16 cellular contexts compared by ENCODE assay signal in genomic region chr13:29791508-29791907, GRCh38. TPM values are rescaled to one million over a fixed set of nuclear protein-coding genes. Genes with fewer than 3 reads are reported as not detected.
DNase-seq lines count a peak whose midpoint lies in the region; ATAC-seq and TF ChIP-seq lines count a peak whose summit lies in the region.
"Had no signal": no experiment of that assay in that cellular context is flagged by ENCODE, and none has a peak within 500 bp of the region (broad histone marks: within the 10 kb centered on the region; RNA-seq: fewer than 3 reads in every experiment).

No MANE protein-coding gene starts in this region.

- H3K9me1 ChIP-seq in IMR-90 (ENCODE audit: insufficient read depth, low read length): peaks cover 2% of the 10 kb centered on the region; the same call in 1 of the 2 replicates

- H3K18ac ChIP-seq in IMR-90 (ENCODE audit: low read depth, low read length): no peak overlapping the region
- H3K18ac ChIP-seq in trophoblast cell (ENCODE audit: low read length): no peak overlapping the region

- H3K4me2 ChIP-seq in IMR-90 (ENCODE audit: low read depth, low read length): no peak overlapping the region; the same call in 1 of the 2 replicates
- H3K4me2 ChIP-seq in trophoblast cell (ENCODE audit: low read length): no peak overlapping the region
- H3K4me2 ChIP-seq: BLaER1 had no signal

- H2AK5ac ChIP-seq in IMR-90 (ENCODE audit: low read depth, low read length) (no peak overlapping the region), trophoblast cell (ENCODE audit: low read length) (no peak overlapping the region)

- H3K9ac ChIP-seq in IMR-90 (ENCODE audit: low read depth, low read length) (no peak overlapping the region), trophoblast cell (ENCODE audit: low read length) (no peak overlapping the region)
- H3K9ac ChIP-seq: BLaER1 had no signal

- H3K4ac ChIP-seq in IMR-90 (ENCODE audit: low read depth, low read length): no peak overlapping the region
- peak overlapping the region; percentile 22 for H3K4ac ChIP-seq in trophoblast cell (ENCODE audit: low read depth, low read length)

- H4K20me1 ChIP-seq in IMR-90 (ENCODE audit: insufficient read depth, low read length): peaks cover 24% of the 10 kb centered on the region; the same call in 1 of the 2 replicates

- H3K23ac ChIP-seq in IMR-90 (ENCODE audit: low read depth, low read length): 0 out of 2 replicates have a peak overlapping the region, but pooled peaks have one; percentile 33
- no peak overlapping the region for H3K23ac ChIP-seq in trophoblast cell (ENCODE audit: low read length)

- H3K4me1 ChIP-seq in IMR-90 (ENCODE audit: control insufficient read depth, insufficient read depth, low read length) (peaks cover 2% of the 10 kb centered on the region; the same call in 1 of the 2 replicates), trophoblast cell (ENCODE audit: control insufficient read depth in 1 of 2, insufficient read depth in 2 of 2, low read length in 2 of 2) (peaks cover 3 to 4% of the 10 kb centered on the region in 2 experiments), foreskin keratinocyte (no peaks in the 10 kb centered on the region)
- H3K4me1 ChIP-seq: BLaER1 had no signal

- no peak overlapping the region for H4K91ac ChIP-seq in IMR-90 (ENCODE audit: insufficient read depth, low read depth, low read length)
- H4K91ac ChIP-seq in trophoblast cell (ENCODE audit: low read depth, low read length): no peak overlapping the region

- H3K56ac ChIP-seq in IMR-90 (ENCODE audit: extremely low read depth, insufficient read depth, low read length): no peak overlapping the region

- in situ Hi-C loops in IMR-90 (cut with MboI; ENCODE audit: low sequenced_read_pairs): no loop called here

- intact Hi-C loops in IMR-90 (cut with micrococcal nuclease): loop anchor here (5.0 kb wide), 1 partner anchor 46 kb away; no protein-coding TSS in a partner anchor

- H3K79me1 ChIP-seq in IMR-90 (ENCODE audit: low read depth in 1 of 2, low read length in 2 of 2) (peaks cover 15 to 41% of the 10 kb centered on the region in 2 experiments; a peak in 3 of 4 replicates), trophoblast cell (ENCODE audit: low read length) (no peaks in the 10 kb centered on the region)

- WGBS in IMR-90 (ENCODE audit: extremely low coverage in 2 of 2, insufficient read length in 1 of 2), 2 experiments: 100% methylated on average over 1 of the region's 1 CpG; no CpG with 5 or more reads in 1 of the 2 experiments
- no CpG with 5 or more reads among the region's 1 CpG for WGBS in trophoblast cell (ENCODE audit: extremely low coverage, insufficient coverage, insufficient read length)

- H3K36me3 ChIP-seq in IMR-90 (ENCODE audit: control insufficient read depth, insufficient read depth, low read length): no peaks in the 10 kb centered on the region
- H3K36me3 ChIP-seq in trophoblast cell (ENCODE audit: control insufficient read depth in 1 of 2, insufficient read depth in 2 of 2, low read length in 2 of 2): no peaks in the 10 kb centered on the region
- H3K36me3 ChIP-seq: BLaER1, SJCRH30 had no signal

- H2BK120ac ChIP-seq in IMR-90 (ENCODE audit: low read depth, low read length) (no peak overlapping the region), trophoblast cell (ENCODE audit: insufficient read depth, low read length, poor library complexity) (no peak overlapping the region)

- H3K14ac ChIP-seq in IMR-90 (replicated peaks; ENCODE audit: low read depth, low read length) (peak overlapping the region; percentile 55; the same call in 1 of the 2 replicates), trophoblast cell (ENCODE audit: low read length) (no peak overlapping the region)

- H3K27ac ChIP-seq in IMR-90 (ENCODE audit: insufficient read depth, low read length): no peak overlapping the region
- no peak overlapping the region for H3K27ac ChIP-seq in trophoblast cell (ENCODE audit: low read depth, low read length)
- no peak overlapping the region for H3K27ac ChIP-seq in foreskin keratinocyte
- H3K27ac ChIP-seq: BLaER1, SJCRH30 had no signal

- H2BK5ac ChIP-seq in IMR-90 (ENCODE audit: low read depth, low read length, poor library complexity, severe bottlenecking) (no peak overlapping the region), trophoblast cell (ENCODE audit: low read depth, low read length, poor library complexity) (no peak overlapping the region)

- H2AFZ ChIP-seq in IMR-90 (replicated peaks; ENCODE audit: low read length, poor library complexity): no peak overlapping the region
- no peak overlapping the region for H2AFZ ChIP-seq in trophoblast cell (ENCODE audit: insufficient read depth, low read length, poor library complexity)

- H3K79me2 ChIP-seq in trophoblast cell (ENCODE audit: control insufficient read depth, insufficient read depth, low read length, poor library complexity): peaks cover 2% of the 10 kb centered on the region

- no peak overlapping the region for H4K12ac ChIP-seq in trophoblast cell (ENCODE audit: low read depth, low read length)

- POLR2A ChIA-PET in IMR-90 (lab: Charles Lee; ENCODE audit: unreplicated experiment): interaction anchor here (0.7 kb wide), 1 partner anchor 56 kb away, joined by 3 read pairs; no protein-coding TSS in a partner anchor
- POLR2A ChIA-PET in activated CD4-positive, alpha-beta memory T cell treated with anti-CD3 and anti-CD28 coated beads, Interleukin-2, amount 10 ng/mL, durations not matched to agents 7 days and 5 days (lab: Charles Lee): no interaction called here

- H4K5ac ChIP-seq in IMR-90 (ENCODE audit: low read depth, low read length): no peak overlapping the region

- no peak for TF ChIP-seq POLR2A in IMR-90 (IDR thresholded peaks at IDR 0.05; ENCODE audit: low read depth, low read length)

- H3K27ac Mint-ChIP-seq in activated CD8-positive, alpha-beta memory T cell treated with anti-CD3 and anti-CD28 coated beads, Interleukin-2, amount 10 ng/mL, durations not matched to agents 7 days and 5 days: no peak overlapping the region
- no peak overlapping the region for H3K27ac Mint-ChIP-seq in activated CD4-positive, alpha-beta memory T cell treated with anti-CD3 and anti-CD28 coated beads, Interleukin-2, amount 10 ng/mL, durations not matched to agents 7 days and 5 days

- dilution Hi-C loops in IMR-90 (cut with HindIII; ENCODE audit: low sequenced_read_pairs, unreplicated experiment): no loop called here

- peak; percentile 63 for ATAC-seq in activated CD8-positive, alpha-beta memory T cell treated with anti-CD3 and anti-CD28 coated beads, Interleukin-2, amount 10 ng/mL, durations not matched to agents 7 days and 5 days
- no peak for ATAC-seq in IMR-90 (ENCODE audit: low read depth)
- no peak for ATAC-seq in foreskin keratinocyte
- ATAC-seq in GM19455 (IDR thresholded peaks at IDR 0.05; ENCODE audit: unreplicated experiment): no peak

- H2AK9ac ChIP-seq in IMR-90 (replicated peaks; ENCODE audit: low read depth, low read length, poor library complexity): no peak overlapping the region

- H3K4me1 Mint-ChIP-seq in activated CD8-positive, alpha-beta memory T cell treated with anti-CD3 and anti-CD28 coated beads, Interleukin-2, amount 10 ng/mL, durations not matched to agents 7 days and 5 days: peaks cover 11% of the 10 kb centered on the region
- H3K4me1 Mint-ChIP-seq in activated CD4-positive, alpha-beta memory T cell treated with anti-CD3 and anti-CD28 coated beads, Interleukin-2, amount 10 ng/mL, durations not matched to agents 7 days and 5 days: no peaks in the 10 kb centered on the region

- H2BK15ac ChIP-seq in IMR-90 (ENCODE audit: low read depth, low read length): no peak overlapping the region

- DNase-seq in activated CD8-positive, alpha-beta memory T cell treated with anti-CD3 and anti-CD28 coated beads, Interleukin-2, amount 10 ng/mL, durations not matched to agents 7 days and 5 days: no peak
- no peak for DNase-seq in activated CD8-positive, alpha-beta memory T cell treated with anti-CD3 and anti-CD28 coated beads for 24 hours
- peak; percentile 6 for DNase-seq in GM12865 (ENCODE audit: low read depth)
- DNase-seq in IMR-90: no peak
- no peak for DNase-seq in trophoblast cell
- DNase-seq in foreskin keratinocyte: no peak
- no peak for DNase-seq in activated CD4-positive, alpha-beta memory T cell treated with anti-CD3 and anti-CD28 coated beads, Interleukin-2, amount 10 ng/mL, durations not matched to agents 7 days and 5 days
- DNase-seq: CD8-positive, alpha-beta memory T cell; DMS79 treated with DMSO at 0.1 percent for 48 hours; NCI-H187 treated with DMSO at 0.1 percent for 48 hours; NCI-H2171; NCI-H446; NCI-H69; SJCRH30 had no signal

- H3K36me3 Mint-ChIP-seq in activated CD8-positive, alpha-beta memory T cell treated with anti-CD3 and anti-CD28 coated beads, Interleukin-2, amount 10 ng/mL, durations not matched to agents 7 days and 5 days: peaks cover 1% of the 10 kb centered on the region
- peaks cover 3% of the 10 kb centered on the region for H3K36me3 Mint-ChIP-seq in activated CD4-positive, alpha-beta memory T cell treated with anti-CD3 and anti-CD28 coated beads, Interleukin-2, amount 10 ng/mL, durations not matched to agents 7 days and 5 days (ENCODE audit: low read depth)

- H3K4me3 Mint-ChIP-seq in activated CD8-positive, alpha-beta memory T cell treated with anti-CD3 and anti-CD28 coated beads, Interleukin-2, amount 10 ng/mL, durations not matched to agents 7 days and 5 days: no peak overlapping the region
- no peak overlapping the region for H3K4me3 Mint-ChIP-seq in activated CD4-positive, alpha-beta memory T cell treated with anti-CD3 and anti-CD28 coated beads, Interleukin-2, amount 10 ng/mL, durations not matched to agents 7 days and 5 days
- H3K4me3 Mint-ChIP-seq: CD8-positive, alpha-beta memory T cell had no signal

- no peaks in the 10 kb centered on the region for H3K9me3 Mint-ChIP-seq in activated CD8-positive, alpha-beta memory T cell treated with anti-CD3 and anti-CD28 coated beads, Interleukin-2, amount 10 ng/mL, durations not matched to agents 7 days and 5 days (ENCODE audit: low read depth)
- no peaks in the 10 kb centered on the region for H3K9me3 Mint-ChIP-seq in activated CD4-positive, alpha-beta memory T cell treated with anti-CD3 and anti-CD28 coated beads, Interleukin-2, amount 10 ng/mL, durations not matched to agents 7 days and 5 days
- H3K9me3 Mint-ChIP-seq: CD8-positive, alpha-beta memory T cell had no signal

- H2BK20ac ChIP-seq in IMR-90 (ENCODE audit: low read depth, low read length): no peak overlapping the region

- CTCF ChIA-PET in activated CD8-positive, alpha-beta memory T cell treated with anti-CD3 and anti-CD28 coated beads, Interleukin-2, amount 10 ng/mL, durations not matched to agents 7 days and 5 days (lab: Charles Lee): no interaction called here
- CTCF ChIA-PET in IMR-90 (lab: Yijun Ruan, JAX): no interaction called here
- CTCF ChIA-PET in activated CD4-positive, alpha-beta memory T cell treated with anti-CD3 and anti-CD28 coated beads, Interleukin-2, amount 10 ng/mL, durations not matched to agents 7 days and 5 days (lab: Charles Lee): no interaction called here

- no peak for TF ChIP-seq CTCF in GM12865 (IDR thresholded peaks at IDR 0.05; ENCODE audit: insufficient read depth, low read depth, low read length, missing control alignments)
- no peak for TF ChIP-seq CTCF in IMR-90 (conservative IDR thresholded peaks at IDR 0.05; ENCODE audit: low read depth, low read length)
- TF ChIP-seq CTCF in foreskin keratinocyte (conservative IDR thresholded peaks at IDR 0.05): no peak

- no peak for TF ChIP-seq RAD21 in IMR-90 (IDR thresholded peaks at IDR 0.05; ENCODE audit: low read length)

- no peaks in the 10 kb centered on the region for H3K27me3 Mint-ChIP-seq in activated CD8-positive, alpha-beta memory T cell treated with anti-CD3 and anti-CD28 coated beads, Interleukin-2, amount 10 ng/mL, durations not matched to agents 7 days and 5 days
- H3K27me3 Mint-ChIP-seq in activated CD4-positive, alpha-beta memory T cell treated with anti-CD3 and anti-CD28 coated beads, Interleukin-2, amount 10 ng/mL, durations not matched to agents 7 days and 5 days: no peaks in the 10 kb centered on the region
- H3K27me3 Mint-ChIP-seq: CD8-positive, alpha-beta memory T cell had no signal

- no TSS peak for BruUV-seq in IMR-90 (replicated peaks; lab: Mats Ljungman, UMichigan)

- H3K9me3 ChIP-seq in IMR-90 (ENCODE audit: control insufficient read depth, insufficient read depth, low read length) (no peaks in the 10 kb centered on the region), trophoblast cell (ENCODE audit: insufficient read depth, low read depth, low read length) (no peaks in the 10 kb centered on the region)
- H3K9me3 ChIP-seq: BLaER1, SJCRH30 had no signal

- no peak overlapping the region for H2BK12ac ChIP-seq in trophoblast cell (ENCODE audit: low read length)

- no peaks in the 10 kb centered on the region for H3K27me3 ChIP-seq in IMR-90 (ENCODE audit: control insufficient read depth, insufficient read depth, low read length)
- no peaks in the 10 kb centered on the region for H3K27me3 ChIP-seq in trophoblast cell (ENCODE audit: insufficient read depth, low read length)
- H3K27me3 ChIP-seq in foreskin keratinocyte: no peaks in the 10 kb centered on the region
- H3K27me3 ChIP-seq: BLaER1, SJCRH30 had no signal

- H3K4me3 ChIP-seq in GM12865 (ENCODE audit: low read depth, low read length) (no peak overlapping the region), IMR-90 (ENCODE audit: insufficient read depth, low read depth, low read length) (no peak overlapping the region), trophoblast cell (ENCODE audit: low read depth, low read length) (no peak overlapping the region)
- H3K4me3 ChIP-seq: BLaER1, SJCRH30 had no signal

- H4K8ac ChIP-seq in IMR-90 (ENCODE audit: low read depth in 2 of 2, low read length in 2 of 2): no peak overlapping the region
- H4K8ac ChIP-seq in trophoblast cell (ENCODE audit: low read depth, low read length): no peak overlapping the region

RNA-seq across cellular contexts. Expression of gene UBL3, which starts 58.9 kb away (rescaled TPM):
- total RNA-seq in activated CD8-positive, alpha-beta memory T cell treated with anti-CD3 and anti-CD28 coated beads, Interleukin-2, amount 10 ng/mL, durations not matched to agents 7 days and 5 days: 10 to 100 TPM in 1 of 2 experiments, 1 to 10 TPM in 1; 9.6 to 10.2 TPM
- total RNA-seq in IMR-90 (2012; rRNA removed) (19.9 and 30.3 TPM in 2 replicates), foreskin keratinocyte (7.3 and 9.5 TPM in 2 replicates)
- polyA plus RNA-seq in IMR-90 (2012; rRNA removed) (14.3 and 16.0 TPM in 2 replicates), foreskin keratinocyte (3.0 and 3.2 TPM in 2 replicates)
- polyA plus RNA-seq in IMR-90 (2012; cell fraction: cytosol; rRNA removed): 5.7 and 6.5 TPM in 2 replicates
- polyA plus RNA-seq in IMR-90 (2012; cell fraction: nucleus; rRNA removed; ENCODE audit: low replicate concordance): 3.5 and 7.6 TPM in 2 replicates
- 59.8 and 60.3 TPM in 2 replicates for polyA plus RNA-seq in trophoblast cell (2013)
- total RNA-seq in activated CD4-positive, alpha-beta memory T cell treated with anti-CD3 and anti-CD28 coated beads, Interleukin-2, amount 10 ng/mL, durations not matched to agents 7 days and 5 days: 10 to 100 TPM; 17.3 to 17.8 TPM
